ENCODE assay signal across 10 cellular contexts in genomic region chr3:151230644-151231043, GRCh38. TPM values are rescaled to one million over a fixed set of nuclear protein-coding genes. Genes with fewer than 3 reads are reported as not detected.
DNase-seq lines count a peak whose midpoint lies in the region; ATAC-seq and TF ChIP-seq lines count a peak whose summit lies in the region.
"Had no signal": no experiment of that assay in that cellular context is flagged by ENCODE, and none has a peak within 500 bp of the region (broad histone marks: within the 10 kb centered on the region; RNA-seq: fewer than 3 reads in every experiment).

No MANE protein-coding gene starts in this region.

- no peak overlapping the region for H3K9ac ChIP-seq in OCI-LY1 (ENCODE audit: low read length)

- no peaks in the 10 kb centered on the region for H3K79me2 ChIP-seq in OCI-LY1 (ENCODE audit: insufficient read depth, low read length)

- TF ChIP-seq CTCF in OCI-LY1 (IDR thresholded peaks at IDR 0.05; ENCODE audit: low read length) (no peak), lower leg skin (IDR thresholded peaks at IDR 0.05) (no peak)

- no peak overlapping the region for H3K4me3 ChIP-seq in OCI-LY1 (ENCODE audit: low read depth, low read length, poor library complexity, severe bottlenecking)
- no peak overlapping the region for H3K4me3 ChIP-seq in lower leg skin (ENCODE audit: low read depth, poor library complexity, severe bottlenecking)

- H3K36me3 ChIP-seq in OCI-LY1 (ENCODE audit: insufficient read depth, low read length): no peaks in the 10 kb centered on the region

- H2AFZ ChIP-seq in OCI-LY1 (ENCODE audit: low read length): no peak overlapping the region

- H3K27me3 Mint-ChIP-seq in activated CD4-positive, alpha-beta memory T cell treated with anti-CD3 and anti-CD28 coated beads, Interleukin-2, amount 10 ng/mL, durations not matched to agents 7 days and 5 days: peaks cover 1% of the 10 kb centered on the region
- H3K27me3 Mint-ChIP-seq in activated CD4-positive, alpha-beta memory T cell treated with anti-CD3 and anti-CD28 coated beads for 36 hours: no peaks in the 10 kb centered on the region

- H3F3A ChIP-seq in OCI-LY1 (ENCODE audit: insufficient read depth, low read length): no peaks in the 10 kb centered on the region

- peaks cover 44% of the 10 kb centered on the region for H3K4me1 Mint-ChIP-seq in activated CD4-positive, alpha-beta memory T cell treated with anti-CD3 and anti-CD28 coated beads, Interleukin-2, amount 10 ng/mL, durations not matched to agents 7 days and 5 days
- peaks cover 40% of the 10 kb centered on the region for H3K4me1 Mint-ChIP-seq in activated CD4-positive, alpha-beta memory T cell treated with anti-CD3 and anti-CD28 coated beads for 36 hours (ENCODE audit: low read depth)

- H3K4me3 Mint-ChIP-seq in activated CD4-positive, alpha-beta memory T cell treated with anti-CD3 and anti-CD28 coated beads, Interleukin-2, amount 10 ng/mL, durations not matched to agents 7 days and 5 days: peak overlapping the region; percentile 22
- H3K4me3 Mint-ChIP-seq in activated CD4-positive, alpha-beta memory T cell treated with anti-CD3 and anti-CD28 coated beads for 36 hours: no peak overlapping the region

- no peaks in the 10 kb centered on the region for H3K27me3 ChIP-seq in OCI-LY1 (ENCODE audit: insufficient read depth, low read length)

- no peaks in the 10 kb centered on the region for H3K9me3 Mint-ChIP-seq in activated CD4-positive, alpha-beta memory T cell treated with anti-CD3 and anti-CD28 coated beads, Interleukin-2, amount 10 ng/mL, durations not matched to agents 7 days and 5 days
- no peaks in the 10 kb centered on the region for H3K9me3 Mint-ChIP-seq in activated CD4-positive, alpha-beta memory T cell treated with anti-CD3 and anti-CD28 coated beads for 36 hours

- no peak overlapping the region for H3K27ac ChIP-seq in OCI-LY1 (ENCODE audit: low read depth, low read length, poor library complexity, severe bottlenecking)

- intact Hi-C loops in activated CD4-positive, alpha-beta memory T cell treated with anti-CD3 and anti-CD28 coated beads for 36 hours (cut with micrococcal nuclease): no loop called here
- intact Hi-C loops in lower leg skin (cut with DNase I; ENCODE audit: low total_unique reads): no loop called here

- H3K36me3 Mint-ChIP-seq in activated CD4-positive, alpha-beta memory T cell treated with anti-CD3 and anti-CD28 coated beads, Interleukin-2, amount 10 ng/mL, durations not matched to agents 7 days and 5 days (ENCODE audit: low read depth): no peaks in the 10 kb centered on the region
- no peaks in the 10 kb centered on the region for H3K36me3 Mint-ChIP-seq in activated CD4-positive, alpha-beta memory T cell treated with anti-CD3 and anti-CD28 coated beads for 36 hours

- POLR2A ChIA-PET in activated CD4-positive, alpha-beta memory T cell treated with anti-CD3 and anti-CD28 coated beads, Interleukin-2, amount 10 ng/mL, durations not matched to agents 7 days and 5 days (lab: Charles Lee): interaction anchor here (0.5 to 1.0 kb wide), 2 partner anchors 31 to 48 kb away, joined by 3 to 4 read pairs; partner anchors contain the start of gene P2RY14
- POLR2A ChIA-PET in activated CD4-positive, alpha-beta memory T cell treated with anti-CD3 and anti-CD28 coated beads for 36 hours (lab: Charles Lee): interaction anchor here (0.8 to 1.2 kb wide), 5 partner anchors 23 to 75 kb away, joined by 3 to 8 read pairs (median 3); partner anchors contain the start of gene P2RY14

- peak overlapping the region; percentile 1; the same call in 1 of the 2 replicates for H3K4me2 ChIP-seq in OCI-LY1 (ENCODE audit: low read length)

- CTCF ChIA-PET in activated CD4-positive, alpha-beta memory T cell treated with anti-CD3 and anti-CD28 coated beads, Interleukin-2, amount 10 ng/mL, durations not matched to agents 7 days and 5 days (lab: Charles Lee): interaction anchor here (0.6 to 8.2 kb wide), 14 partner anchors 23 to 1199 kb away, joined by 3 to 160 read pairs (median 3); partner anchors contain the start of gene P2RY14
- CTCF ChIA-PET in activated CD4-positive, alpha-beta memory T cell treated with anti-CD3 and anti-CD28 coated beads for 36 hours (lab: Charles Lee): interaction anchor here (0.6 to 7.1 kb wide), 6 partner anchors 49 to 688 kb away, joined by 3 to 155 read pairs (median 8); partner anchors contain the start of gene P2RY14

- no peak for TF ChIP-seq POLR2A in lower leg skin (IDR thresholded peaks at IDR 0.05)

- H3K4me1 ChIP-seq in OCI-LY1 (ENCODE audit: insufficient read depth, low read length, severe bottlenecking): peaks cover 32% of the 10 kb centered on the region

- ATAC-seq in HG02610 (IDR thresholded peaks at IDR 0.05; ENCODE audit: unreplicated experiment) (peak; percentile 55), esophagus mucosa (no peak)

- peak overlapping the region; percentile 32 for H3K27ac Mint-ChIP-seq in activated CD4-positive, alpha-beta memory T cell treated with anti-CD3 and anti-CD28 coated beads, Interleukin-2, amount 10 ng/mL, durations not matched to agents 7 days and 5 days
- no peak overlapping the region for H3K27ac Mint-ChIP-seq in activated CD4-positive, alpha-beta memory T cell treated with anti-CD3 and anti-CD28 coated beads for 36 hours

- DNase-seq in activated CD4-positive, alpha-beta memory T cell treated with anti-CD3 and anti-CD28 coated beads, Interleukin-2, amount 10 ng/mL, durations not matched to agents 7 days and 5 days: no peak
- no peak for DNase-seq in activated CD4-positive, alpha-beta memory T cell treated with anti-CD3 and anti-CD28 coated beads for 36 hours
- DNase-seq in pons (ENCODE audit: low spot score) (peak; percentile 52), DMS79 treated with DMSO at 0.1 percent for 48 hours (lab: John Stamatoyannopoulos, UW) (no peak), lower leg skin (ENCODE audit: low spot score in 2 of 2) (no peak)
- DNase-seq: ACHN; activated CD8-positive, alpha-beta memory T cell treated with anti-CD3 and anti-CD28 coated beads for 24 hours had no signal

- no peaks in the 10 kb centered on the region for H3K9me3 ChIP-seq in OCI-LY1 (ENCODE audit: low read length)

- H4K20me1 ChIP-seq in OCI-LY1 (ENCODE audit: insufficient read depth, low read length): no peaks in the 10 kb centered on the region

- 38 to 60% methylated on average over 4 of the region's 4 CpGs for WGBS in lower leg skin, 2 donors

- H3K9me2 ChIP-seq in OCI-LY1 (ENCODE audit: low read depth, low read length): no peaks in the 10 kb centered on the region

RNA-seq across cellular contexts. Expression of gene GPR171, which starts 27.6 kb away (rescaled TPM):
- total RNA-seq in activated CD4-positive, alpha-beta memory T cell treated with anti-CD3 and anti-CD28 coated beads, Interleukin-2, amount 10 ng/mL, durations not matched to agents 7 days and 5 days: 100 to 1,000 TPM; 204 to 222 TPM
- total RNA-seq in activated CD4-positive, alpha-beta memory T cell treated with anti-CD3 and anti-CD28 coated beads for 36 hours: 10 to 100 TPM; 70.7 to 74.0 TPM
- total RNA-seq in lower leg skin (under 1 TPM in 2 of 4 donors, not detected in 2; 0.55 to 0.68 TPM), esophagus mucosa (0.32 TPM)

RNA-seq across cellular contexts. Expression of gene P2RY14, which starts 47.7 kb away (rescaled TPM):
- 1 to 10 TPM; 1.2 to 1.4 TPM for total RNA-seq in activated CD4-positive, alpha-beta memory T cell treated with anti-CD3 and anti-CD28 coated beads, Interleukin-2, amount 10 ng/mL, durations not matched to agents 7 days and 5 days
- under 1 TPM; 0.17 to 0.26 TPM for total RNA-seq in activated CD4-positive, alpha-beta memory T cell treated with anti-CD3 and anti-CD28 coated beads for 36 hours
- 1 to 10 TPM; 1.8 to 3.7 (median 2.8) TPM for total RNA-seq in lower leg skin
- total RNA-seq in esophagus mucosa: 0.88 TPM

Comparison
In these comparisons a context has a peak if more than half of its experiments do, and no peak if none do; other contexts are left out.
1. RNA of gene GPR171, which starts 27.6 kb away (total RNA-seq): 204 to 222 TPM in activated CD4-positive, alpha-beta memory T cell treated with anti-CD3 and anti-CD28 coated beads, Interleukin-2, amount 10 ng/mL, durations not matched to agents 7 days and 5 days and 70.7 to 74.0 TPM in activated CD4-positive, alpha-beta memory T cell treated with anti-CD3 and anti-CD28 coated beads for 36 hours; 0.55 to 0.68 TPM in lower leg skin and 0.32 TPM in esophagus mucosa (single experiment); every median in the first group is over 10 times any median in the second.